In genomic region chr13:28658796-28659610, GRCh38 we compare ENCODE assay signal across 8 cellular contexts. TPM values are rescaled to one million over a fixed set of nuclear protein-coding genes. Genes with fewer than 3 reads are reported as not detected.
DNase-seq lines count a peak whose midpoint lies in the region; ATAC-seq lines count a peak whose summit lies in the region.

POMP (plus strand) TSS chr13:28659130; CDS start chr13:28659185, 55 bp downstream.

- no peaks in the 10 kb centered on the region for H3K9me3 Mint-ChIP-seq in naive B cell
- no peaks in the 10 kb centered on the region for H3K9me3 Mint-ChIP-seq in stimulated activated memory B cell treated with anti-CD40 and anti-IgM and Interleukin-4, amounts not matched to agents 10 μg/mL and 1 μg/mL and 100 μg/mL, for 72 hours

- peaks cover 54 to 72% (median 70%) of the 10 kb centered on the region in 3 donors for H3K4me1 Mint-ChIP-seq in naive B cell
- peaks cover 64% of the 10 kb centered on the region for H3K4me1 Mint-ChIP-seq in stimulated activated memory B cell treated with anti-CD40 and anti-IgM and Interleukin-4, amounts not matched to agents 10 μg/mL and 1 μg/mL and 100 μg/mL, for 72 hours

- peak within 1 kb of the TSS; percentile 89 to 99 (median 98) for H3K27ac Mint-ChIP-seq in naive B cell
- peak within 1 kb of the TSS; percentile 90 for H3K27ac Mint-ChIP-seq in stimulated activated memory B cell treated with anti-CD40 and anti-IgM and Interleukin-4, amounts not matched to agents 10 μg/mL and 1 μg/mL and 100 μg/mL, for 72 hours

- DNase-seq in DMS79 treated with DMSO at 0.1 percent for 48 hours (lab: John Stamatoyannopoulos, UW) (peak; percentile 56), KBM-7 (peak; percentile 88), RPMI7951 (ENCODE audit: low read depth) (peak; percentile 88), fibroblast of gingiva (ENCODE audit: low read depth) (peak; percentile 96), naive B cell (peak; percentile 96)
- DNase-seq in activated T-helper 1 cell treated with anti-CD3 and anti-CD28 coated beads, Interleukin-2, amount 50 U/mL, for 16 hours (ENCODE audit: low read depth in 1 of 2, low spot score in 1 of 2) = peak; percentile 88 to 89

- ATAC-seq in GM21619 (IDR thresholded peaks at IDR 0.05; ENCODE audit: unreplicated experiment) (peak; percentile 79), naive B cell (ENCODE audit: low read depth in 2 of 2) (peak; percentile 90 to 92)
- peak; percentile 94 for ATAC-seq in stimulated activated memory B cell treated with anti-CD40 and anti-IgM and Interleukin-4, amounts not matched to agents 10 μg/mL and 1 μg/mL and 100 μg/mL, for 72 hours

- no peaks in the 10 kb centered on the region for H3K27me3 Mint-ChIP-seq in naive B cell
- H3K27me3 Mint-ChIP-seq in stimulated activated memory B cell treated with anti-CD40 and anti-IgM and Interleukin-4, amounts not matched to agents 10 μg/mL and 1 μg/mL and 100 μg/mL, for 72 hours = no peaks in the 10 kb centered on the region

- in situ Hi-C loops in KBM-7 (cut with MboI; ENCODE audit: low pct_unique_long_range_greater_than_20kb, low sequenced_read_pairs) = no loop called here

- peak within 1 kb of the TSS; percentile 81 to 99 (median 97) for H3K4me3 Mint-ChIP-seq in naive B cell
- peak within 1 kb of the TSS; percentile 94 for H3K4me3 Mint-ChIP-seq in stimulated activated memory B cell treated with anti-CD40 and anti-IgM and Interleukin-4, amounts not matched to agents 10 μg/mL and 1 μg/mL and 100 μg/mL, for 72 hours

- H3K36me3 Mint-ChIP-seq in naive B cell = peaks cover 0 to 7% of the 10 kb centered on the region in 2 donors
- H3K36me3 Mint-ChIP-seq in stimulated activated memory B cell treated with anti-CD40 and anti-IgM and Interleukin-4, amounts not matched to agents 10 μg/mL and 1 μg/mL and 100 μg/mL, for 72 hours = peaks cover 21% of the 10 kb centered on the region

RNA-seq across cellular contexts. Expression of gene POMP, which starts in this region (rescaled TPM):
- 162 and 172 TPM in 2 replicates for total RNA-seq in RPMI7951 (2014; rRNA removed; shearing (Covaris generic))
- 100 to 1,000 TPM; 118 to 165 (median 136) TPM for polyA plus RNA-seq in naive B cell (ENCODE audit: low read depth in 6 of 6)

Comparison
In these comparisons a context has a peak if more than half of its experiments do, and no peak if none do; other contexts are left out.
1. Peak in every context shown above with its lines: DNase-seq and ATAC-seq.